Comparison of ENCODE assay signal across 17 cellular contexts in genomic region chr6:154218336-154218735, GRCh38.
DNase-seq lines count a peak whose midpoint lies in the region; ATAC-seq lines count a peak whose summit lies in the region.
"Had no signal": no experiment of that assay in that cellular context is flagged by ENCODE, and none has a peak within 500 bp of the region (broad histone marks: within the 10 kb centered on the region; RNA-seq: fewer than 3 reads in every experiment).

No MANE protein-coding gene starts in this region.

- no peak for ATAC-seq in effector memory CD8-positive, alpha-beta T cell (replicated peaks)
- peak; percentile 45 for ATAC-seq in stimulated activated naive CD8-positive, alpha-beta T cell treated with anti-CD3 and anti-CD28 coated beads, Interleukin-15, amount 100 ng/mL, for 72 hours
- ATAC-seq in HG03520 (IDR thresholded peaks at IDR 0.05; ENCODE audit: unreplicated experiment): no peak
- ATAC-seq: activated CD8-positive, alpha-beta memory T cell treated with anti-CD3 and anti-CD28 coated beads, Interleukin-2, amount 10 ng/mL, durations not matched to agents 7 days and 5 days; gastrocnemius medialis had no signal

- H3K36me3 Mint-ChIP-seq in effector memory CD8-positive, alpha-beta T cell (ENCODE audit: insufficient read depth): peaks cover 51% of the 10 kb centered on the region
- H3K36me3 Mint-ChIP-seq: memory B cell had no signal

- H3K27me3 Mint-ChIP-seq in effector memory CD8-positive, alpha-beta T cell: no peaks in the 10 kb centered on the region
- no peaks in the 10 kb centered on the region for H3K27me3 Mint-ChIP-seq in stimulated activated naive CD8-positive, alpha-beta T cell treated with anti-CD3 and anti-CD28 coated beads, Interleukin-15, amount 100 ng/mL, for 72 hours
- H3K27me3 Mint-ChIP-seq: activated CD8-positive, alpha-beta memory T cell treated with anti-CD3 and anti-CD28 coated beads, Interleukin-2, amount 10 ng/mL, durations not matched to agents 7 days and 5 days; B cell; memory B cell had no signal

- H3K4me1 Mint-ChIP-seq in effector memory CD8-positive, alpha-beta T cell (ENCODE audit: low read depth in 2 of 2): peaks cover 14 to 34% of the 10 kb centered on the region in 2 donors
- peaks cover 50% of the 10 kb centered on the region for H3K4me1 Mint-ChIP-seq in stimulated activated naive CD8-positive, alpha-beta T cell treated with anti-CD3 and anti-CD28 coated beads, Interleukin-15, amount 100 ng/mL, for 72 hours
- H3K4me1 Mint-ChIP-seq: B cell, memory B cell had no signal

- no peak overlapping the region for H3K4me3 Mint-ChIP-seq in effector memory CD8-positive, alpha-beta T cell
- H3K4me3 Mint-ChIP-seq in stimulated activated naive CD8-positive, alpha-beta T cell treated with anti-CD3 and anti-CD28 coated beads, Interleukin-15, amount 100 ng/mL, for 72 hours: peak overlapping the region; percentile 46 to 63
- H3K4me3 Mint-ChIP-seq: activated CD8-positive, alpha-beta memory T cell treated with anti-CD3 and anti-CD28 coated beads, Interleukin-2, amount 10 ng/mL, durations not matched to agents 7 days and 5 days; B cell; memory B cell had no signal

- peak; percentile 23 to 31 for DNase-seq in stimulated activated CD4-positive, alpha-beta T cell treated with anti-CD3 and anti-CD28 coated beads, Interleukin-2, amount 100 ng/mL, for 24 hours
- DNase-seq in stimulated activated CD4-positive, alpha-beta T cell treated with anti-CD3 and anti-CD28 coated beads, Interleukin-1b, Interleukin-23, amount 100 ng/mL, for 48 hours: no peak
- peak; percentile 40 for DNase-seq in NOMO-1 treated with dmso at 0.1 percent for 144 hours (lab: John Stamatoyannopoulos, UW; ENCODE audit: unreplicated experiment)
- DNase-seq in effector memory CD8-positive, alpha-beta T cell: no peak
- no peak for DNase-seq in stimulated activated naive CD8-positive, alpha-beta T cell treated with anti-CD3 and anti-CD28 coated beads, Interleukin-15, amount 100 ng/mL, for 72 hours
- DNase-seq in NCI-H2107 treated with DMSO at 0.1 percent for 48 hours (lab: John Stamatoyannopoulos, UW; ENCODE audit: unreplicated experiment): no peak
- no peak for DNase-seq in NCI-H1417 (lab: John Stamatoyannopoulos, UW)
- DNase-seq: activated CD8-positive, alpha-beta memory T cell treated with anti-CD3 and anti-CD28 coated beads, Interleukin-2, amount 10 ng/mL, durations not matched to agents 7 days and 5 days; DMS79; gastrocnemius medialis; GM23248; NCI-H1092 treated with DMSO at 0.1 percent for 48 hours; SIG-M5; T1000 had no signal

- no peaks in the 10 kb centered on the region for H3K9me3 Mint-ChIP-seq in effector memory CD8-positive, alpha-beta T cell
- no peaks in the 10 kb centered on the region for H3K9me3 Mint-ChIP-seq in stimulated activated naive CD8-positive, alpha-beta T cell treated with anti-CD3 and anti-CD28 coated beads, Interleukin-15, amount 100 ng/mL, for 72 hours
- H3K9me3 Mint-ChIP-seq: memory B cell had no signal

- H3K27ac Mint-ChIP-seq in effector memory CD8-positive, alpha-beta T cell: peak overlapping the region; percentile 52 to 63
- peak overlapping the region in 1 of 2 donors; percentile 41 for H3K27ac Mint-ChIP-seq in stimulated activated naive CD8-positive, alpha-beta T cell treated with anti-CD3 and anti-CD28 coated beads, Interleukin-15, amount 100 ng/mL, for 72 hours
- H3K27ac Mint-ChIP-seq: activated CD8-positive, alpha-beta memory T cell treated with anti-CD3 and anti-CD28 coated beads, Interleukin-2, amount 10 ng/mL, durations not matched to agents 7 days and 5 days; B cell; memory B cell had no signal

Comparison
In these comparisons a context has a peak if more than half of its experiments do, and no peak if none do; other contexts are left out.
1. DNase-seq: peak in stimulated activated CD4-positive, alpha-beta T cell treated with anti-CD3 and anti-CD28 coated beads, Interleukin-2, amount 100 ng/mL, for 24 hours (2 of 2) and NOMO-1 treated with dmso at 0.1 percent for 144 hours (single experiment); none in stimulated activated CD4-positive, alpha-beta T cell treated with anti-CD3 and anti-CD28 coated beads, Interleukin-1b, Interleukin-23, amount 100 ng/mL, for 48 hours (single experiment), effector memory CD8-positive, alpha-beta T cell (0 of 3), stimulated activated naive CD8-positive, alpha-beta T cell treated with anti-CD3 and anti-CD28 coated beads, Interleukin-15, amount 100 ng/mL, for 72 hours (0 of 2), NCI-H2107 treated with DMSO at 0.1 percent for 48 hours (single experiment) and NCI-H1417 (0 of 3).
2. H3K4me3 Mint-ChIP-seq: peak in stimulated activated naive CD8-positive, alpha-beta T cell treated with anti-CD3 and anti-CD28 coated beads, Interleukin-15, amount 100 ng/mL, for 72 hours (2 of 2); none in effector memory CD8-positive, alpha-beta T cell (0 of 2).